In the genomic region with DNA sequence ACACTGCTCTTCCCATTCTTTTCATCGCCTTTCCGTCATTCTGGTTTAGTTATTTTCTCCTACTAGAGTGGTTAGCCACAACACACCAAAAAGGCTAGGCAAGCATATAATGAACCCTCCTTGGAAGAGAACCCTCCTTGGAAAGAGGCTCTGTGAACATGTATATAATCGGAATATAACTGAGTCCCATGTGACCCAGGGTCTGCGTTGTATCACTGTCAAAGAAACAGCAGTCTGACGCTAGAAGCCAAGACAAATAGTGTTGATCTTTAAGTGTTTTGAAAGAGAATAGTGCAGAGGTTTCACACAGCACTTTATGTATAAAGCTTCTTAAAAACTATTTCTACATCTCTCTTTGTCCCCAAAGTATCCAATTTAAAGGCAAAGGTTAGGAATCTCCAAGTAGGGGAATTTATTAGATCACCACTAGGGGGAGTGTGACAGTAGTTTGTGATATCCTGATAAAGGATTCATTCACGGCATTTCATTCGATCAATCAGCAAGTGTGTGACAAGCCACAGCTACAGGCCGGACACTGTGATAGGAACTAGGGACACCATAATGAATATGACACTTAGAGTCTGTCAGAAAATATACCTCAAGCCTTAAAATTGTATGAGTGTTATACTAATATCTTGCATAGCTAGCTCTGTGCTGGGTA, we compare ENCODE assay signal across 10 cellular contexts.
A peak's percentile ranks its signal among the peaks of the same experiment; 100 is the strongest.
DNase-seq lines count a peak whose midpoint lies in the region; ATAC-seq, FAIRE-seq and TF ChIP-seq lines count a peak whose summit lies in the region.
"Had no signal": no experiment of that assay in that cellular context is flagged by ENCODE, and none has a peak within 500 bp of the region (broad histone marks: within the 10 kb centered on the region; RNA-seq: fewer than 3 reads in every experiment).

No MANE protein-coding gene starts in this region.

- no peaks in the 10 kb centered on the region for H3K79me2 ChIP-seq in OCI-LY7 (ENCODE audit: insufficient read depth, low read depth, low read length)

- in situ Hi-C loops in GM13977 (cut with MboI; ENCODE audit: low pct_unique_long_range_greater_than_20kb, low sequenced_read_pairs, unreplicated experiment): loop anchor here (25.0 kb wide), 2 partner anchors 354 to 1121 kb away; a partner anchor contains a TSS

- ATAC-seq in HG03139 (IDR thresholded peaks at IDR 0.05; ENCODE audit: unreplicated experiment) (peak; percentile 75), HG03097 (IDR thresholded peaks at IDR 0.05; ENCODE audit: low FRiP score, unreplicated experiment) (no peak)

- H3K36me3 ChIP-seq in OCI-LY7 (ENCODE audit: insufficient read depth, low read length): no peaks in the 10 kb centered on the region

- no peak overlapping the region for H3K4me2 ChIP-seq in OCI-LY7 (ENCODE audit: low read length)

- no peaks in the 10 kb centered on the region for H3K9me3 ChIP-seq in OCI-LY7 (ENCODE audit: low read length)

- POLR2A ChIA-PET in OCI-LY7 (lab: Charles Lee): interaction anchor here (1.5 kb wide), 1 partner anchor 37 kb away, joined by 6 read pairs; no protein-coding TSS in a partner anchor

- H3K27ac ChIP-seq in OCI-LY7 (ENCODE audit: low read depth, low read length, poor library complexity, severe bottlenecking): no peak overlapping the region

- H3K4me3 ChIP-seq in OCI-LY7 (ENCODE audit: low read depth, low read length, poor library complexity, severe bottlenecking) (no peak overlapping the region), epithelial cell of esophagus (ENCODE audit: low read length) (no peak overlapping the region)

- H3K4me3 Mint-ChIP-seq in nephron: no peak overlapping the region
- H3K4me3 Mint-ChIP-seq: dendritic cell treated with granulocyte-macrophage colony-stimulating factor and Interleukin-4, amounts not matched to agents 40 ng/mL and 50 ng/mL, for 4 days; stimulated activated naive CD8-positive, alpha-beta T cell treated with anti-CD3 and anti-CD28 coated beads, Interleukin-15, Interleukin-2, amounts not matched to agents 100 ng/mL and 50 ng/mL, for 24 hours had no signal

- TF ChIP-seq CTCF in GM13977 (IDR thresholded peaks at IDR 0.05; ENCODE audit: extremely low read depth, insufficient read depth, missing control alignments) (peak; percentile 65), OCI-LY7 (conservative IDR thresholded peaks at IDR 0.05; ENCODE audit: low read length) (peak; percentile 89), epithelial cell of esophagus (IDR thresholded peaks at IDR 0.05; ENCODE audit: insufficient read depth, low read depth, low read length, missing control alignments) (peak; percentile 66), nephron (IDR thresholded peaks at IDR 0.05; ENCODE audit: unreplicated experiment in 3 of 3) (peak; percentile 62 to 77 (median 74))

- H3K27me3 Mint-ChIP-seq in nephron (ENCODE audit: low read depth): peaks cover 6% of the 10 kb centered on the region

- no peaks in the 10 kb centered on the region for H4K20me1 ChIP-seq in OCI-LY7 (ENCODE audit: insufficient read depth, low read length)

- CTCF ChIA-PET in OCI-LY7 (lab: Charles Lee; ENCODE audit: unreplicated experiment): interaction anchor here (0.6 kb wide), 1 partner anchor 349 kb away, joined by 3 read pairs; no protein-coding TSS in a partner anchor

- DNase-seq in GM13977 (ENCODE audit: low spot score): peak; percentile 24
- peak; percentile 45 for DNase-seq in OCI-LY7 (ENCODE audit: low spot score)
- DNase-seq in epithelial cell of esophagus (ENCODE audit: low read depth): peak; percentile 51
- no peak for DNase-seq in KG1 (lab: John Stamatoyannopoulos, UW)

- no peaks in the 10 kb centered on the region for H3K9me2 ChIP-seq in OCI-LY7 (ENCODE audit: insufficient read depth, low read length)

- H3K9me3 Mint-ChIP-seq in nephron: peaks cover 19% of the 10 kb centered on the region
- H3K9me3 Mint-ChIP-seq: dendritic cell treated with granulocyte-macrophage colony-stimulating factor and Interleukin-4, amounts not matched to agents 40 ng/mL and 50 ng/mL, for 4 days; stimulated activated naive CD8-positive, alpha-beta T cell treated with anti-CD3 and anti-CD28 coated beads, Interleukin-15, Interleukin-2, amounts not matched to agents 100 ng/mL and 50 ng/mL, for 24 hours had no signal

- peaks cover 21% of the 10 kb centered on the region for H3K4me1 Mint-ChIP-seq in nephron

- no peaks in the 10 kb centered on the region for H3K4me1 ChIP-seq in OCI-LY7 (ENCODE audit: insufficient read depth, low read length, poor library complexity, severe bottlenecking)

- H2AFZ ChIP-seq in OCI-LY7 (ENCODE audit: low read length): no peak overlapping the region

- intact Hi-C loops in OCI-LY7 (cut with micrococcal nuclease; ENCODE audit: unreplicated experiment): loop anchor here (5.0 kb wide), 1 partner anchor 1116 kb away; a partner anchor contains a TSS

- BruUV-seq in OCI-LY7 (replicated peaks; lab: Mats Ljungman, UMichigan): no TSS peak

- FAIRE-seq in A204.1 (lab: Jason Lieb, UNC): peak; percentile 71

- H3K27ac Mint-ChIP-seq in nephron: peak overlapping the region in 2 of 3 experiments; percentile 18 to 70
- H3K27ac Mint-ChIP-seq: dendritic cell treated with granulocyte-macrophage colony-stimulating factor and Interleukin-4, amounts not matched to agents 40 ng/mL and 50 ng/mL, for 4 days; stimulated activated naive CD8-positive, alpha-beta T cell treated with anti-CD3 and anti-CD28 coated beads, Interleukin-15, Interleukin-2, amounts not matched to agents 100 ng/mL and 50 ng/mL, for 24 hours had no signal

- H3K36me3 Mint-ChIP-seq in nephron (ENCODE audit: low read depth): no peaks in the 10 kb centered on the region
